ENCODE assay signal across 8 cellular contexts in genomic region chr14:89507521-89507920, GRCh38.
DNase-seq lines count a peak whose midpoint lies in the region; ATAC-seq, FAIRE-seq and TF ChIP-seq lines count a peak whose summit lies in the region.

No MANE protein-coding gene starts in this region.

- peak overlapping the region; percentile 56 for H3K27ac Mint-ChIP-seq in activated naive CD8-positive, alpha-beta T cell treated with anti-CD3 and anti-CD28 coated beads, Interleukin-2, amount 50 U/mL, for 24 hours
- H3K27ac Mint-ChIP-seq in natural killer cell treated with Interleukin-12 subunit alpha and Interleukin-12 subunit beta and Interleukin-15 and Interleukin-18, amount 100 ng/mL, for 72 hours, result peak overlapping the region; percentile 98

- ATAC-seq in HG02610 (IDR thresholded peaks at IDR 0.05; ENCODE audit: unreplicated experiment) (peak; percentile 31), GM21390 (IDR thresholded peaks at IDR 0.05; ENCODE audit: unreplicated experiment) (no peak)
- peak; percentile 61 for ATAC-seq in activated naive CD8-positive, alpha-beta T cell treated with anti-CD3 and anti-CD28 coated beads, Interleukin-2, amount 50 U/mL, for 24 hours
- peak; percentile 78 to 84 for ATAC-seq in natural killer cell treated with Interleukin-12 subunit alpha and Interleukin-12 subunit beta and Interleukin-15 and Interleukin-18, amount 100 ng/mL, for 72 hours

- no peaks in the 10 kb centered on the region for H3K9me3 Mint-ChIP-seq in activated naive CD8-positive, alpha-beta T cell treated with anti-CD3 and anti-CD28 coated beads, Interleukin-2, amount 50 U/mL, for 24 hours
- H3K9me3 Mint-ChIP-seq in natural killer cell treated with Interleukin-12 subunit alpha and Interleukin-12 subunit beta and Interleukin-15 and Interleukin-18, amount 100 ng/mL, for 72 hours, result no peaks in the 10 kb centered on the region

- TF ChIP-seq CTCF in D721Med (IDR thresholded peaks at IDR 0.05; ENCODE audit: insufficient read depth, missing control alignments), result no peak

- no peak for FAIRE-seq in D721Med (lab: Jason Lieb, UNC)

- H3K4me1 Mint-ChIP-seq in activated naive CD8-positive, alpha-beta T cell treated with anti-CD3 and anti-CD28 coated beads, Interleukin-2, amount 50 U/mL, for 24 hours, result peaks cover 76% of the 10 kb centered on the region
- H3K4me1 Mint-ChIP-seq in natural killer cell treated with Interleukin-12 subunit alpha and Interleukin-12 subunit beta and Interleukin-15 and Interleukin-18, amount 100 ng/mL, for 72 hours (ENCODE audit: low read depth in 2 of 2), result peaks cover 80 to 82% of the 10 kb centered on the region in 2 donors

- H3K36me3 Mint-ChIP-seq in activated naive CD8-positive, alpha-beta T cell treated with anti-CD3 and anti-CD28 coated beads, Interleukin-2, amount 50 U/mL, for 24 hours (ENCODE audit: low read depth), result peaks cover 7% of the 10 kb centered on the region
- no peaks in the 10 kb centered on the region for H3K36me3 Mint-ChIP-seq in natural killer cell treated with Interleukin-12 subunit alpha and Interleukin-12 subunit beta and Interleukin-15 and Interleukin-18, amount 100 ng/mL, for 72 hours

- no peak overlapping the region for H3K4me3 Mint-ChIP-seq in activated naive CD8-positive, alpha-beta T cell treated with anti-CD3 and anti-CD28 coated beads, Interleukin-2, amount 50 U/mL, for 24 hours
- H3K4me3 Mint-ChIP-seq in natural killer cell treated with Interleukin-12 subunit alpha and Interleukin-12 subunit beta and Interleukin-15 and Interleukin-18, amount 100 ng/mL, for 72 hours, result peak overlapping the region; percentile 73

- no peaks in the 10 kb centered on the region for H3K27me3 Mint-ChIP-seq in activated naive CD8-positive, alpha-beta T cell treated with anti-CD3 and anti-CD28 coated beads, Interleukin-2, amount 50 U/mL, for 24 hours
- no peaks in the 10 kb centered on the region for H3K27me3 Mint-ChIP-seq in natural killer cell treated with Interleukin-12 subunit alpha and Interleukin-12 subunit beta and Interleukin-15 and Interleukin-18, amount 100 ng/mL, for 72 hours

- DNase-seq in EH (ENCODE audit: low read depth) (peak; percentile 90), NCI-H510A (lab: John Stamatoyannopoulos, UW) (no peak), D721Med (ENCODE audit: insufficient read length, low spot score) (no peak), amygdala (lab: John Stamatoyannopoulos, UW) (no peak)
- no peak for DNase-seq in activated naive CD8-positive, alpha-beta T cell treated with anti-CD3 and anti-CD28 coated beads, Interleukin-2, amount 50 U/mL, for 24 hours
- no peak for DNase-seq in natural killer cell treated with Interleukin-12 subunit alpha and Interleukin-12 subunit beta and Interleukin-15 and Interleukin-18, amount 100 ng/mL, for 72 hours (ENCODE audit: low spot score)
